ENCODE assay signal across 1 cellular context in genomic region chr17:79834575-79835469, GRCh38.
A peak's percentile ranks its signal among the peaks of the same experiment; 100 is the strongest.
TF ChIP-seq lines count a peak whose summit lies in the region.

No MANE protein-coding gene starts in this region.

TF ChIP-seq in A549, 52 proteins besides CTCF, POLR2A, EP300 and RAD21:
- no peak for TF ChIP-seq REST (IDR thresholded peaks at IDR 0.05)
- TF ChIP-seq HDAC2 (IDR thresholded peaks at IDR 0.05) = peak; percentile 64; the same call in 1 of the 2 replicates
- TF ChIP-seq EHF (CRISPR knock-in tag; IDR thresholded peaks at IDR 0.05) = no peak
- TF ChIP-seq HOXB5 (CRISPR knock-in tag; IDR thresholded peaks at IDR 0.05) = peak; percentile 12; the same call in 1 of the 2 replicates
- no peak for TF ChIP-seq CHD4 (IDR thresholded peaks at IDR 0.05; ENCODE audit: borderline replicate concordance)
- no peak for TF ChIP-seq ESRRA (IDR thresholded peaks at IDR 0.05; ENCODE audit: borderline replicate concordance, low read length)
- no peak for TF ChIP-seq USF2 (IDR thresholded peaks at IDR 0.05)
- TF ChIP-seq BHLHE40 (IDR thresholded peaks at IDR 0.05; ENCODE audit: low read depth, low read length) = no peak
- TF ChIP-seq TFCP2L1 (CRISPR knock-in tag; IDR thresholded peaks at IDR 0.05) = no peak
- no peak for TF ChIP-seq HOXB13 (CRISPR knock-in tag; IDR thresholded peaks at IDR 0.05; ENCODE audit: low read depth)
- no peak for TF ChIP-seq HES2 (IDR thresholded peaks at IDR 0.05)
- no peak for TF ChIP-seq HMGXB4 (CRISPR knock-in tag; IDR thresholded peaks at IDR 0.05; ENCODE audit: borderline replicate concordance)
- no peak for TF ChIP-seq FOXS1 (CRISPR knock-in tag; IDR thresholded peaks at IDR 0.05)
- peak; percentile 77 for TF ChIP-seq SMC3 (IDR thresholded peaks at IDR 0.05)
- peak in 1 of 2 experiments; percentile 2; a peak in 1 of 5 replicates for TF ChIP-seq JUN (IDR thresholded peaks at IDR 0.05)
TF ChIP-seq in A549: peak in this region for 4.
